3 cellular contexts compared by ENCODE assay signal in genomic region chr2:177427936-177428335, GRCh38.
TF ChIP-seq lines count a peak whose summit lies in the region.
"Not testable (repeated sequence)": the region's sequence is repeated elsewhere in the genome, so short reads cannot be mapped to it uniquely, and the experiment has no call there.

No MANE protein-coding gene starts in this region.

TF ChIP-seq in Ishikawa, 13 proteins besides CTCF, POLR2A, EP300 and RAD21:
- peak; percentile 31; the same call in 1 of the 2 replicates for TF ChIP-seq CEBPB (IDR thresholded peaks at IDR 0.05)
TF ChIP-seq in Ishikawa: peak in this region for 1; not testable (repeated sequence) for 12.

TF ChIP-seq in K562, 482 proteins besides CTCF, POLR2A, EP300 and RAD21:
- TF ChIP-seq CEBPG (CRISPR knock-in tag; IDR thresholded peaks at IDR 0.05) = not testable (repeated sequence)
- TF ChIP-seq CEBPG (tag; conservative IDR thresholded peaks at IDR 0.05 in 1 of 2, IDR thresholded peaks at IDR 0.05 in 1 of 2) = peak; percentile 45 to 81
- TF ChIP-seq CEBPB (tag; IDR thresholded peaks at IDR 0.05) = peak; percentile 92

TF ChIP-seq in HepG2, 621 proteins besides CTCF, POLR2A, EP300 and RAD21:
- TF ChIP-seq CEBPG (CRISPR knock-in tag; IDR thresholded peaks at IDR 0.05) (peak; percentile 72), SOX6 (CRISPR knock-in tag; IDR thresholded peaks at IDR 0.05) (peak; percentile 69; the same call in 1 of the 2 replicates), SOX5 (CRISPR knock-in tag; IDR thresholded peaks at IDR 0.05; ENCODE audit: borderline replicate concordance) (peak; percentile 64), SOX13 (CRISPR knock-in tag; conservative IDR thresholded peaks at IDR 0.05 in 1 of 2, IDR thresholded peaks at IDR 0.05 in 1 of 2) (peak in 1 of 2 experiments; percentile 83; a peak in 2 of 4 replicates), CEBPB (IDR thresholded peaks at IDR 0.05; ENCODE audit: borderline replicate concordance, low read depth, low read length) (peak; percentile 77), POGZ (CRISPR knock-in tag; IDR thresholded peaks at IDR 0.05) (peak; percentile 37; the same call in 1 of the 2 replicates), TCF7 (IDR thresholded peaks at IDR 0.05; ENCODE audit: low read depth) (0 out of 2 replicates have a peak, but pooled peaks have one; percentile 5)
- not testable (repeated sequence) for TF ChIP-seq SOX6, SOX13 (IDR thresholded peaks at IDR 0.05)
